ENCODE assay signal across 2 cellular contexts in genomic region chr6:138945354-138945753, GRCh38.
TF ChIP-seq lines count a peak whose summit lies in the region.

No MANE protein-coding gene starts in this region.

TF ChIP-seq in HEK293T, 16 proteins besides CTCF, POLR2A, EP300 and RAD21 (continued from another document):
- TF ChIP-seq CTBP1 (IDR thresholded peaks at IDR 0.05; ENCODE audit: borderline replicate concordance) (no peak), PKNOX1 (IDR thresholded peaks at IDR 0.05) (no peak), ELF4 (IDR thresholded peaks at IDR 0.05) (no peak), ARNT (IDR thresholded peaks at IDR 0.05) (no peak), NFRKB (IDR thresholded peaks at IDR 0.05) (no peak), ZNF384 (IDR thresholded peaks at IDR 0.05) (no peak), L3MBTL2 (conservative IDR thresholded peaks at IDR 0.05) (no peak), SUZ12 (IDR thresholded peaks at IDR 0.05) (no peak), FOXK2 (IDR thresholded peaks at IDR 0.05) (no peak), HDGF (IDR thresholded peaks at IDR 0.05; ENCODE audit: borderline replicate concordance) (no peak)

TF ChIP-seq in K562, 482 proteins besides CTCF, POLR2A, EP300 and RAD21:
- no peak for TF ChIP-seq FUS (optimal IDR thresholded peaks at IDR 0.05; ENCODE audit: low read depth, low read length)
- no peak for TF ChIP-seq ZNF644 (tag; IDR thresholded peaks at IDR 0.05; ENCODE audit: low read depth)
- TF ChIP-seq E2F4 (CRISPR knock-in tag; IDR thresholded peaks at IDR 0.05; ENCODE audit: low read depth), result no peak
- TF ChIP-seq ZNF384 (IDR thresholded peaks at IDR 0.05; ENCODE audit: low read depth, low read length), result no peak
- no peak for TF ChIP-seq CBX5 (IDR thresholded peaks at IDR 0.05; ENCODE audit: borderline replicate concordance, low read depth)
- no peak for TF ChIP-seq RREB1 (CRISPR knock-in tag; IDR thresholded peaks at IDR 0.05)
- no peak for TF ChIP-seq E2F6 (IDR thresholded peaks at IDR 0.05; ENCODE audit: borderline replicate concordance in 1 of 2, extremely low read depth in 1 of 2, insufficient read depth in 1 of 2, insufficient read length in 1 of 2, low read depth in 1 of 2, low read length in 1 of 2, poor library complexity in 1 of 2, severe bottlenecking in 1 of 2)
- no peak for TF ChIP-seq MBD2 (IDR thresholded peaks at IDR 0.05; ENCODE audit: borderline replicate concordance, low read depth)
- TF ChIP-seq ZNF408 (CRISPR knock-in tag; IDR thresholded peaks at IDR 0.05; ENCODE audit: low read depth), result no peak
- no peak for TF ChIP-seq PTTG1 (tag; IDR thresholded peaks at IDR 0.05; ENCODE audit: low read depth)
- no peak for TF ChIP-seq TCF3 (CRISPR knock-in tag; IDR thresholded peaks at IDR 0.05)
